1 cellular context compared by ENCODE assay signal in the genomic region with DNA sequence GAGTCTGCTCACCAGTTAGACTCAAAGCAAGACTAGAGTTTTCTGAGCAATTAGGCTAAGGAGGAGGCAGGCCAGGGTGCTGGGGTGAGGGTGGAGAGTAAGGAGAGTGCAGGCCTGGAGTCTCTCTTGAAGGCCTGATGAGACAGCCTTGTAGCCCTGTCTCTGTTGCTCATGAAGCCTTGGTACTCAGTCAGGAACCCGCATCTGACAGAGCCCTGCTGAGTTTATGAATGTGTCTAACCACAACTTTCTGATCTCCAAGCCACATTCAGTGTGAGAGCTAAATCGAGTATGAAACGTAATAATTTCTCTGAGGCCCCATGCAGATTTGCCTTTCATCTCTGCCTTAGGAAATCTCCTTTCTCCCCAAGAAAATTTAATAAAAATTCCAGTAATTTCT.
TF ChIP-seq lines count a peak whose summit lies in the region.

No MANE protein-coding gene starts in this region.

TF ChIP-seq in GM12878, 131 proteins besides CTCF, POLR2A, EP300 and RAD21 (continued from another document):
- TF ChIP-seq NFXL1 (IDR thresholded peaks at IDR 0.05; ENCODE audit: borderline replicate concordance), result no peak
